In the genomic region with DNA sequence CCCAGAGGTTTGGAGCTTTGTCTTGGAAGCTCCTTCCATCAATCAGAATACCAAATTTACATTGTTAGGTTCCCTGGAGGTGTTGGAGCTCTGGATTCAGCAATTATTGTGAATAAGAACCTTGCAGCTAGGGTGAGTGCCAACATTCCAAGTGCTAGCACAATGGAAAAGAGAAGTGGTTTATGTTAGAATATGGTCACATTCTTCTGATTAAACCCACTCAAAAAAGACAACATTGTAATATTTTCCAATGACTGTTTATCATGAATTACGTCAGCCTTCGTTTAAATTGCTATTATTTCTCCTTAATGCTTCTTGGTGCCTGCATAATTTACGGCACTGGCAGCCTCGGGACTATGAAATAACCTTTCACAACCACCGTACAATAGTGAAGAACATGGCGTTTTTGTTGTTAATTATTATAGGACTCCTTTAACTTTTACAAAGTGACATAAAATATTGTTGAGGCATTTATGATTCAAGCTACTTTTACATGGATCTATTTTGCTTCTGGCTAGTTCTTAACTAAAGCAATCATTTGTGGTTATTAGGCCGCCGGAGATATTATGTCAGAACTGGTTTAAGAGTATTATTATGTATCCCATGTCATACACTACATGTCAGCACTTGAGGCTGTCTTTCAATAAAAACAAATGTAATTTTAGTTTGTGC, we compare ENCODE assay signal across 11 cellular contexts.
DNase-seq lines count a peak whose midpoint lies in the region; ATAC-seq and TF ChIP-seq lines count a peak whose summit lies in the region.
"Had no signal": no experiment of that assay in that cellular context is flagged by ENCODE, and none has a peak within 500 bp of the region (broad histone marks: within the 10 kb centered on the region; RNA-seq: fewer than 3 reads in every experiment).

No MANE protein-coding gene starts in this region.

- DNase-seq in AG10803 (ENCODE audit: low read depth) (peak; percentile 71), ascending aorta (ENCODE audit: low spot score in 2 of 2) (no peak), mesothelial cell of epicardium (ENCODE audit: low spot score in 2 of 2, unreplicated experiment in 2 of 2) (no peak), KBM-7 (no peak), NCI-H524 treated with DMSO at 0.1 percent for 48 hours (lab: John Stamatoyannopoulos, UW) (no peak)
- DNase-seq in CD8-positive, alpha-beta memory T cell: no peak
- DNase-seq: erythroblast, NCI-H82 had no signal

- CTCF ChIA-PET in HEK293 (lab: Yijun Ruan, JAX): interaction anchor here (0.6 to 0.8 kb wide), 2 partner anchors 15 to 19 kb away, joined by 3 to 4 read pairs; no protein-coding TSS in a partner anchor
- CTCF ChIA-PET in CD8-positive, alpha-beta memory T cell (lab: Charles Lee): interaction anchor here (1.1 kb wide), 1 partner anchor 49 kb away, joined by 3 read pairs; no protein-coding TSS in a partner anchor

- peaks cover 65% of the 10 kb centered on the region for H3K4me1 Mint-ChIP-seq in mesothelial cell of epicardium
- H3K4me1 Mint-ChIP-seq in CD8-positive, alpha-beta memory T cell: peaks cover 50 to 88% (median 85%) of the 10 kb centered on the region in 3 donors

- no peak overlapping the region for H3K4me3 ChIP-seq in AG10803 (ENCODE audit: low read length)
- no peak overlapping the region for H3K4me3 ChIP-seq in HEK293 (ENCODE audit: low read depth, low read length)
- H3K4me3 ChIP-seq in ascending aorta: peak overlapping the region; percentile 12 to 33
- H3K4me3 ChIP-seq in CD8-positive, alpha-beta memory T cell (ENCODE audit: low read length): no peak overlapping the region

- POLR2A ChIA-PET in HEK293 (lab: Yijun Ruan, JAX): interaction anchor here (1.0 kb wide), 1 partner anchor 35 kb away, joined by 5 read pairs; no protein-coding TSS in a partner anchor
- POLR2A ChIA-PET in CD8-positive, alpha-beta memory T cell (lab: Charles Lee): no interaction called here

- H3K27ac ChIP-seq in HEK293 (ENCODE audit: extremely low read depth, low read depth, low read length) (peak overlapping the region; percentile 32), ascending aorta (peak overlapping the region; percentile 88 to 91)
- H3K27ac ChIP-seq in CD8-positive, alpha-beta memory T cell (ENCODE audit: low read depth, low read length): no peak overlapping the region
- H3K27ac ChIP-seq: pancreas had no signal

- H3K36me3 Mint-ChIP-seq in mesothelial cell of epicardium: peaks cover 14% of the 10 kb centered on the region
- peaks cover 0 to 15% (median 4%) of the 10 kb centered on the region in 3 donors for H3K36me3 Mint-ChIP-seq in CD8-positive, alpha-beta memory T cell

- H3K9me3 ChIP-seq in HEK293 (ENCODE audit: control insufficient read depth, insufficient read depth, low read depth, low read length) (no peaks in the 10 kb centered on the region), ascending aorta (peaks cover 0 to 7% of the 10 kb centered on the region in 2 donors)
- H3K9me3 ChIP-seq in CD8-positive, alpha-beta memory T cell (ENCODE audit: low read length): no peaks in the 10 kb centered on the region
- H3K9me3 ChIP-seq: pancreas had no signal

- in situ Hi-C loops in KBM-7 (cut with MboI; ENCODE audit: low pct_unique_long_range_greater_than_20kb, low sequenced_read_pairs): no loop called here

- no peaks in the 10 kb centered on the region for H3K27me3 Mint-ChIP-seq in mesothelial cell of epicardium (ENCODE audit: low read depth)
- no peaks in the 10 kb centered on the region for H3K27me3 Mint-ChIP-seq in CD8-positive, alpha-beta memory T cell

- no peak for TF ChIP-seq CTCF in AG10803 (conservative IDR thresholded peaks at IDR 0.05; ENCODE audit: low read length)
- TF ChIP-seq CTCF in HEK293 (tag by site-specific recombination; IDR thresholded peaks at IDR 0.05): no peak
- no peak for TF ChIP-seq CTCF in ascending aorta (IDR thresholded peaks at IDR 0.05)
- no peak for TF ChIP-seq CTCF in mesothelial cell of epicardium (IDR thresholded peaks at IDR 0.05; ENCODE audit: unreplicated experiment)

- intact Hi-C loops in ascending aorta (cut with DNase I): loop anchor here (2.0 kb wide), 2 partner anchors 18 to 26 kb away; no protein-coding TSS in a partner anchor

- peaks cover 11% of the 10 kb centered on the region for H3K9me3 Mint-ChIP-seq in mesothelial cell of epicardium
- no peaks in the 10 kb centered on the region for H3K9me3 Mint-ChIP-seq in CD8-positive, alpha-beta memory T cell

- no peak overlapping the region for H3K4me3 Mint-ChIP-seq in mesothelial cell of epicardium
- H3K4me3 Mint-ChIP-seq in CD8-positive, alpha-beta memory T cell: no peak overlapping the region

- no peak for ATAC-seq in GM21515 (IDR thresholded peaks at IDR 0.05; ENCODE audit: unreplicated experiment)

- H3K4me1 ChIP-seq in HEK293 (ENCODE audit: control insufficient read depth, insufficient read depth, low read length) (peaks cover 32% of the 10 kb centered on the region), ascending aorta (peaks cover 16 to 42% of the 10 kb centered on the region in 2 donors)
- H3K4me1 ChIP-seq in CD8-positive, alpha-beta memory T cell (ENCODE audit: insufficient read depth, low read length): peaks cover 14% of the 10 kb centered on the region

- no peaks in the 10 kb centered on the region for H3K27me3 ChIP-seq in ascending aorta
- no peaks in the 10 kb centered on the region for H3K27me3 ChIP-seq in CD8-positive, alpha-beta memory T cell (ENCODE audit: insufficient read depth, low read length, poor library complexity, severe bottlenecking)
- H3K27me3 ChIP-seq: pancreas had no signal

- H3K27ac Mint-ChIP-seq in mesothelial cell of epicardium: peak overlapping the region; percentile 75
- H3K27ac Mint-ChIP-seq in CD8-positive, alpha-beta memory T cell: peak overlapping the region in 2 of 8 donors; percentile 18 to 42

- H3K36me3 ChIP-seq in HEK293 (ENCODE audit: control insufficient read depth in 2 of 2, insufficient read depth in 1 of 2, low read length in 2 of 2): no peaks in the 10 kb centered on the region
- no peaks in the 10 kb centered on the region for H3K36me3 ChIP-seq in ascending aorta
- no peaks in the 10 kb centered on the region for H3K36me3 ChIP-seq in CD8-positive, alpha-beta memory T cell (ENCODE audit: insufficient read depth, low read length)
- H3K36me3 ChIP-seq: pancreas had no signal

TF ChIP-seq in HEK293, 187 proteins besides CTCF, POLR2A, EP300 and RAD21 (continues in another document):
- TF ChIP-seq GLI4 (tag by site-specific recombination; IDR thresholded peaks at IDR 0.05) (no peak), ZNF416 (tag by site-specific recombination; IDR thresholded peaks at IDR 0.05) (no peak), ZNF777 (tag by site-specific recombination; IDR thresholded peaks at IDR 0.05; ENCODE audit: borderline replicate concordance) (no peak), KLF16 (tag by site-specific recombination; IDR thresholded peaks at IDR 0.05) (0 out of 2 replicates have a peak, but pooled peaks have one; percentile 49), KLF10 (tag by site-specific recombination; IDR thresholded peaks at IDR 0.05) (peak; percentile 86), ZNF292 (tag by site-specific recombination; IDR thresholded peaks at IDR 0.05; ENCODE audit: borderline replicate concordance, low read depth) (no peak), GLI2 (tag by site-specific recombination; IDR thresholded peaks at IDR 0.05; ENCODE audit: borderline replicate concordance, low read depth) (peak; percentile 89), ZNF596 (tag by site-specific recombination; IDR thresholded peaks at IDR 0.05) (peak; percentile 35; the same call in 1 of the 2 replicates), ZNF404 (tag by site-specific recombination; IDR thresholded peaks at IDR 0.05) (no peak), ZNF610 (tag by site-specific recombination; IDR thresholded peaks at IDR 0.05; ENCODE audit: borderline replicate concordance) (no peak), YY1 (tag by site-specific recombination; IDR thresholded peaks at IDR 0.05) (no peak; the same call in 1 of the 2 replicates), ZSCAN23 (tag by site-specific recombination; IDR thresholded peaks at IDR 0.05) (0 out of 2 replicates have a peak, but pooled peaks have one; percentile 10), ZSCAN30 (tag by site-specific recombination; IDR thresholded peaks at IDR 0.05) (peak; percentile 72; the same call in 1 of the 2 replicates), ZNF132 (tag by site-specific recombination; IDR thresholded peaks at IDR 0.05; ENCODE audit: borderline replicate concordance) (no peak), ZXDB (tag by site-specific recombination; IDR thresholded peaks at IDR 0.05) (peak; percentile 83)
- TF ChIP-seq, protein P1, sequence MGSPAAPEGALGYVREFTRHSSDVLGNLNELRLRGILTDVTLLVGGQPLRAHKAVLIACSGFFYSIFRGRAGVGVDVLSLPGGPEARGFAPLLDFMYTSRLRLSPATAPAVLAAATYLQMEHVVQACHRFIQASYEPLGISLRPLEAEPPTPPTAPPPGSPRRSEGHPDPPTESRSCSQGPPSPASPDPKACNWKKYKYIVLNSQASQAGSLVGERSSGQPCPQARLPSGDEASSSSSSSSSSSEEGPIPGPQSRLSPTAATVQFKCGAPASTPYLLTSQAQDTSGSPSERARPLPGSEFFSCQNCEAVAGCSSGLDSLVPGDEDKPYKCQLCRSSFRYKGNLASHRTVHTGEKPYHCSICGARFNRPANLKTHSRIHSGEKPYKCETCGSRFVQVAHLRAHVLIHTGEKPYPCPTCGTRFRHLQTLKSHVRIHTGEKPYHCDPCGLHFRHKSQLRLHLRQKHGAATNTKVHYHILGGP (tag by site-specific recombination; IDR thresholded peaks at IDR 0.05): no peak
- TF ChIP-seq, protein P2, sequence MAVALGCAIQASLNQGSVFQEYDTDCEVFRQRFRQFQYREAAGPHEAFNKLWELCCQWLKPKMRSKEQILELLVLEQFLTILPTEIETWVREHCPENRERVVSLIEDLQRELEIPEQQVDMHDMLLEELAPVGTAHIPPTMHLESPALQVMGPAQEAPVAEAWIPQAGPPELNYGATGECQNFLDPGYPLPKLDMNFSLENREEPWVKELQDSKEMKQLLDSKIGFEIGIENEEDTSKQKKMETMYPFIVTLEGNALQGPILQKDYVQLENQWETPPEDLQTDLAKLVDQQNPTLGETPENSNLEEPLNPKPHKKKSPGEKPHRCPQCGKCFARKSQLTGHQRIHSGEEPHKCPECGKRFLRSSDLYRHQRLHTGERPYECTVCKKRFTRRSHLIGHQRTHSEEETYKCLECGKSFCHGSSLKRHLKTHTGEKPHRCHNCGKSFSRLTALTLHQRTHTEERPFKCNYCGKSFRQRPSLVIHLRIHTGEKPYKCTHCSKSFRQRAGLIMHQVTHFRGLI (tag by site-specific recombination; IDR thresholded peaks at IDR 0.05): no peak

Comparison
In these comparisons a context has a peak if more than half of its experiments do, and no peak if none do; other contexts are left out.
1. H3K4me3 ChIP-seq: peak in ascending aorta (2 of 2); none in AG10803 (single experiment), HEK293 (single experiment) and CD8-positive, alpha-beta memory T cell (single experiment).